26 cellular contexts compared by ENCODE assay signal in the genomic region with DNA sequence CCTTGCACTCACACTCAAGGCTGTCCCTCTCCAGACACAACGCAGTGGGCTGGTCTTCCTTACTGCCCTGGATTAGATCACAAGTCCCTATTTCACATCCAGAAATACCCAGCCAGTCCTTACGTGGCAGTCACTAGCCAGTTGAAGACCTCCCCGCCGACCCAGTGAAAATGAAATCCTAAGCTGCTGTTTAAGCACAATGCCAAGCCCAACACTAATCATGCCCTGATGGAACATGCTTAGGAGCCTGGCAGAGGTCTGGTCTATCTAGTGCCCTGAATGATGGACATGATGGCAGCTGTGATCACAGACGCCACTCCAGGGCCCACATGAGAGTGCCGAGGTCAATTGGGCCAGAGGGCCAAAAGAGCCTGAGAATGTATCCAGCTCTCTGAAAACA.
"Had no signal": no experiment of that assay in that cellular context is flagged by ENCODE, and none has a peak within 500 bp of the region (broad histone marks: within the 10 kb centered on the region; RNA-seq: fewer than 3 reads in every experiment).

No MANE protein-coding gene starts in this region.

- DNase-seq: activated CD4-positive, alpha-beta memory T cell treated with anti-CD3 and anti-CD28 coated beads, Interleukin-2, amount 10 ng/mL, durations not matched to agents 7 days and 5 days; activated CD4-positive, alpha-beta T cell treated with anti-CD3 and anti-CD28 coated beads for 1 hour; activated CD4-positive, alpha-beta T cell treated with anti-CD3 and anti-CD28 coated beads for 4 hours; activated CD4-positive, alpha-beta T cell treated with anti-CD3 and anti-CD28 coated beads, Interleukin-2, amount 10 ng/mL, durations not matched to agents 7 days and 5 days; activated CD4-positive, alpha-beta T cell treated with anti-CD3 and anti-CD28 coated beads, Interleukin-2, amount 50 U/mL, for 4 hours; activated CD8-positive, alpha-beta memory T cell treated with anti-CD3 and anti-CD28 coated beads, Interleukin-2, amount 50 U/mL, for 48 hours; activated gamma-delta T cell; activated naive CD4-positive, alpha-beta T cell treated with anti-CD3 and anti-CD28 coated beads, Interleukin-2, amount 50 U/mL, for 16 hours; activated naive CD4-positive, alpha-beta T cell treated with Interleukin-2 at 50 U/mL for 16 hours; activated T-cell treated with anti-CD3 and anti-CD28 coated beads for 4 hours; activated T-cell treated with anti-CD3 and anti-CD28 coated beads, Interleukin-2, amount 50 U/mL, for 24 hours; activated T-cell treated with anti-CD3 and anti-CD28 coated beads, Interleukin-2, amount 50 U/mL, for 72 hours; amniotic stem cell; anterior cingulate cortex; brain microvascular endothelial cell; dorsolateral prefrontal cortex; effector CD4-positive, alpha-beta T cell; effector memory CD8-positive, alpha-beta T cell; foreskin fibroblast; T-helper 2 cell had no signal

- H3K36me3 Mint-ChIP-seq: activated naive CD8-positive, alpha-beta T cell; WTC11 had no signal

- ATAC-seq: activated T-cell treated with anti-CD3 and anti-CD28 coated beads, Interleukin-2, amount 50 U/mL, for 72 hours; effector memory CD8-positive, alpha-beta T cell had no signal

- H3K9me3 Mint-ChIP-seq: activated CD4-positive, alpha-beta memory T cell treated with anti-CD3 and anti-CD28 coated beads, Interleukin-2, amount 10 ng/mL, durations not matched to agents 7 days and 5 days; activated CD4-positive, alpha-beta T cell treated with anti-CD3 and anti-CD28 coated beads, Interleukin-2, amount 10 ng/mL, durations not matched to agents 7 days and 5 days; activated T-cell treated with anti-CD3 and anti-CD28 coated beads, Interleukin-2, amount 50 U/mL, for 24 hours; activated T-cell treated with anti-CD3 and anti-CD28 coated beads, Interleukin-2, amount 50 U/mL, for 72 hours; central memory CD8-positive, alpha-beta T cell; dendritic cell treated with granulocyte-macrophage colony-stimulating factor and Interleukin-4, amounts not matched to agents 40 ng/mL and 50 ng/mL, for 4 days; effector memory CD8-positive, alpha-beta T cell; WTC11 had no signal

- H3K36me3 ChIP-seq: brain microvascular endothelial cell had no signal

- H3K4me3 Mint-ChIP-seq: activated CD4-positive, alpha-beta memory T cell treated with anti-CD3 and anti-CD28 coated beads, Interleukin-2, amount 10 ng/mL, durations not matched to agents 7 days and 5 days; activated CD4-positive, alpha-beta T cell treated with anti-CD3 and anti-CD28 coated beads, Interleukin-2, amount 10 ng/mL, durations not matched to agents 7 days and 5 days; activated naive CD8-positive, alpha-beta T cell; activated T-cell treated with anti-CD3 and anti-CD28 coated beads, Interleukin-2, amount 50 U/mL, for 24 hours; activated T-cell treated with anti-CD3 and anti-CD28 coated beads, Interleukin-2, amount 50 U/mL, for 72 hours; central memory CD8-positive, alpha-beta T cell; dendritic cell treated with granulocyte-macrophage colony-stimulating factor and Interleukin-4, amounts not matched to agents 40 ng/mL and 50 ng/mL, for 4 days; effector memory CD8-positive, alpha-beta T cell; WTC11 had no signal

- H3K27ac Mint-ChIP-seq: activated CD4-positive, alpha-beta memory T cell treated with anti-CD3 and anti-CD28 coated beads, Interleukin-2, amount 10 ng/mL, durations not matched to agents 7 days and 5 days; activated CD4-positive, alpha-beta T cell treated with anti-CD3 and anti-CD28 coated beads, Interleukin-2, amount 10 ng/mL, durations not matched to agents 7 days and 5 days; activated naive CD8-positive, alpha-beta T cell; activated T-cell treated with anti-CD3 and anti-CD28 coated beads, Interleukin-2, amount 50 U/mL, for 24 hours; activated T-cell treated with anti-CD3 and anti-CD28 coated beads, Interleukin-2, amount 50 U/mL, for 72 hours; dendritic cell treated with granulocyte-macrophage colony-stimulating factor and Interleukin-4, amounts not matched to agents 40 ng/mL and 50 ng/mL, for 4 days; effector memory CD8-positive, alpha-beta T cell; WTC11 had no signal

- H3K4me3 ChIP-seq: coronary artery, dorsolateral prefrontal cortex had no signal

- H3K27me3 ChIP-seq: brain microvascular endothelial cell, dorsolateral prefrontal cortex had no signal

- H3K27me3 Mint-ChIP-seq: activated CD4-positive, alpha-beta T cell treated with anti-CD3 and anti-CD28 coated beads, Interleukin-2, amount 10 ng/mL, durations not matched to agents 7 days and 5 days; dendritic cell treated with granulocyte-macrophage colony-stimulating factor and Interleukin-4, amounts not matched to agents 40 ng/mL and 50 ng/mL, for 4 days had no signal

- H3K4me1 Mint-ChIP-seq: activated CD4-positive, alpha-beta memory T cell treated with anti-CD3 and anti-CD28 coated beads, Interleukin-2, amount 10 ng/mL, durations not matched to agents 7 days and 5 days; activated CD4-positive, alpha-beta T cell treated with anti-CD3 and anti-CD28 coated beads, Interleukin-2, amount 10 ng/mL, durations not matched to agents 7 days and 5 days; central memory CD8-positive, alpha-beta T cell had no signal

- H3K27ac ChIP-seq: brain microvascular endothelial cell, coronary artery, dorsolateral prefrontal cortex, VCaP had no signal
